Comparison of ENCODE assay signal across 5 cellular contexts in the genomic region with DNA sequence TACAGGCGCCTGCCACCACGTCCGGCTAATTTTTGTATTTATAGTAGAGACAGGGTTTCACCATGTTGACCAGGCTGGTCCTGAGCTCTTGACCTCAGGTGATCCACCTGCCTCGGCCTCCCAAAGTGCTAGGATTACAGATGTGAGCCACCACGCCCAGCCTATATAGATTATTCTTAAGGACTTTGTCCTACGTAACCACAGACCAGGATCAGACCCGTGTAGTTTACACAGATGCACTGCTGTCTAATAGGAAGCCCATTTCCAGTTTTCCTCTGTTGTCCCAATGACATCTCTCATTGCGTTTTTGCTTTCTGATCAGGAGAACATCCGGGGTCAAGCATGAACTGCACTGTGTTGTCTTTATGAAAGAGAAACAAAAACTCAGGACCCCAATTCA. TPM values are rescaled to one million over a fixed set of nuclear protein-coding genes. Genes with fewer than 3 reads are reported as not detected.
"Had no signal": no experiment of that assay in that cellular context is flagged by ENCODE, and none has a peak within 500 bp of the region (broad histone marks: within the 10 kb centered on the region; RNA-seq: fewer than 3 reads in every experiment).

No MANE protein-coding gene starts in this region.

RNA-seq across cellular contexts. Expression of a gene that starts 29.1 kb away (rescaled TPM):
- total RNA-seq: Peyer's patch had no signal

RNA-seq across cellular contexts. Expression of a gene that starts 32.1 kb away (rescaled TPM):
- total RNA-seq: MCF 10A, PC-3, Peyer's patch, Right ventricle myocardium superior, SJSA1 had no signal
